ENCODE assay signal across 24 cellular contexts in the genomic region with DNA sequence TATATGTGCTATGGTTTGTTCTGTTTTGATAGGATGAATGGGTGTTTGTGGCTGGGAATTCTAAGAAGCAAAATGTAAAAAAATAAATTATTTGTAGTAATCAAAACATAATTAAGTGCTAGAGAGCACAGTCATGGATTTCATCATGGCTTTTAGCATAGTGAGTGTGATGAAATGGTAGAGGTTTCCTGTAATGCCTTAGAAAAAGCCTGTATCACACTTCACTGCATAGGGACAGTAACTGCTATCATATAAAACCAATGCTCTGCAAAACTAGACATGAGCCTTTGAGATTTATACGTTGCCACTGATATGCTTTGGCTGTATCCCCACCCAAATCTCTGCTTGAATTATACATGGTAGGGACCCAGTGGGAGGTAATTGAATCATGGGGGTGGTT.
"Had no signal": no experiment of that assay in that cellular context is flagged by ENCODE, and none has a peak within 500 bp of the region (broad histone marks: within the 10 kb centered on the region; RNA-seq: fewer than 3 reads in every experiment).

No MANE protein-coding gene starts in this region.

- H3K36me3 ChIP-seq: esophagus squamous epithelium, left lung, ovary, sigmoid colon, stomach, thoracic aorta, transverse colon, upper lobe of right lung, uterus had no signal

- H3K4me3 ChIP-seq: esophagus squamous epithelium, left lung, ovary, psoas muscle, sigmoid colon, stomach, thoracic aorta, transverse colon, upper lobe of right lung, uterus had no signal

- H3K9me3 ChIP-seq: esophagus squamous epithelium, ovary, psoas muscle, sigmoid colon, stomach, thoracic aorta, transverse colon, upper lobe of right lung, uterus had no signal

- H3K27ac ChIP-seq: esophagus squamous epithelium, ovary, psoas muscle, sigmoid colon, stomach, thoracic aorta, transverse colon, upper lobe of right lung had no signal

- H3K27me3 ChIP-seq: esophagus squamous epithelium, left lung, ovary, sigmoid colon, stomach, transverse colon, upper lobe of right lung, uterus had no signal

- DNase-seq: cortex of kidney; effector memory CD8-positive, alpha-beta T cell; erythroblast; esophagus squamous epithelium; head of caudate nucleus; kidney; left lung; mesendoderm; midbrain; naive thymus-derived CD8-positive, alpha-beta T cell; occipital lobe; ovary; posterior cingulate gyrus; psoas muscle; right cardiac atrium; sigmoid colon; stimulated activated CD4-positive, alpha-beta T cell treated with anti-CD3 and anti-CD28 coated beads, Interleukin-2, amount 100 ng/mL, for 24 hours; stimulated activated CD4-positive, alpha-beta T cell treated with anti-CD3 and anti-CD28 coated beads, Interleukin-4, amount 100 ng/mL, for 24 hours; stimulated activated naive CD4-positive, alpha-beta T cell treated with Interleukin-2 at 50 U/mL for 16 hours; stomach; transverse colon; upper lobe of right lung; uterus had no signal

- H3K4me1 ChIP-seq: esophagus squamous epithelium, left lung, psoas muscle, transverse colon, upper lobe of right lung had no signal
